Comparison of ENCODE assay signal across 31 cellular contexts in genomic region chr22:17978027-17978426, GRCh38.
"Had no signal": no experiment of that assay in that cellular context is flagged by ENCODE, and none has a peak within 500 bp of the region (broad histone marks: within the 10 kb centered on the region; RNA-seq: fewer than 3 reads in every experiment).

No MANE protein-coding gene starts in this region.

- H3K36me3 Mint-ChIP-seq: immature natural killer cell had no signal

- H3K27ac Mint-ChIP-seq: immature natural killer cell; mesothelial cell of epicardium; naive thymus-derived CD4-positive, alpha-beta T cell; natural killer cell treated with Interleukin-12 subunit alpha and Interleukin-12 subunit beta and Interleukin-15 and Interleukin-18, amount 100 ng/mL, for 72 hours; stimulated activated naive CD8-positive, alpha-beta T cell treated with anti-CD3 and anti-CD28 coated beads, Interleukin-15, Interleukin-2, amounts not matched to agents 100 ng/mL and 50 ng/mL, for 24 hours had no signal

- H3K27ac ChIP-seq: left lung, lower lobe of right lung, pancreas, prostate gland, skin epidermis, suprapubic skin, thoracic aorta, tibial artery, uterus had no signal

- H3K4me1 ChIP-seq: prostate gland had no signal

- FAIRE-seq: islet of Langerhans, kidney, pancreas had no signal

- H3K27me3 ChIP-seq: left lung, pancreas, suprapubic skin, tibial artery, uterus had no signal

- H3K9me3 Mint-ChIP-seq: immature natural killer cell; natural killer cell treated with Interleukin-12 subunit alpha and Interleukin-12 subunit beta and Interleukin-15 and Interleukin-18, amount 100 ng/mL, for 72 hours; stimulated activated naive CD8-positive, alpha-beta T cell treated with anti-CD3 and anti-CD28 coated beads, Interleukin-15, Interleukin-2, amounts not matched to agents 100 ng/mL and 50 ng/mL, for 24 hours had no signal

- ATAC-seq: left colon; left lung; lower lobe of right lung; naive thymus-derived CD4-positive, alpha-beta T cell; natural killer cell treated with Interleukin-12 subunit alpha and Interleukin-12 subunit beta and Interleukin-15 and Interleukin-18, amount 100 ng/mL, for 72 hours; pancreas; right cardiac atrium; sciatic nerve had no signal

- H3K36me3 ChIP-seq: left lung, lower lobe of right lung, pancreas, prostate gland, suprapubic skin, thoracic aorta, tibial artery, uterus had no signal

- H3K4me3 Mint-ChIP-seq: immature natural killer cell; mesothelial cell of epicardium; naive thymus-derived CD4-positive, alpha-beta T cell; natural killer cell treated with Interleukin-12 subunit alpha and Interleukin-12 subunit beta and Interleukin-15 and Interleukin-18, amount 100 ng/mL, for 72 hours; neural crest cell; stimulated activated naive CD8-positive, alpha-beta T cell treated with anti-CD3 and anti-CD28 coated beads, Interleukin-15, Interleukin-2, amounts not matched to agents 100 ng/mL and 50 ng/mL, for 24 hours had no signal

- H3K9me3 ChIP-seq: left lung, lower lobe of right lung, pancreas, prostate gland, suprapubic skin, thoracic aorta, tibial artery, uterus had no signal

- H3K4me3 ChIP-seq: left lung, lower lobe of right lung, pancreas, prostate gland, skin epidermis, suprapubic skin, thoracic aorta, tibial artery, uterus had no signal

- H3K27me3 Mint-ChIP-seq: natural killer cell treated with Interleukin-12 subunit alpha and Interleukin-12 subunit beta and Interleukin-15 and Interleukin-18, amount 100 ng/mL, for 72 hours; stimulated activated naive CD8-positive, alpha-beta T cell treated with anti-CD3 and anti-CD28 coated beads, Interleukin-15, Interleukin-2, amounts not matched to agents 100 ng/mL and 50 ng/mL, for 24 hours had no signal

- DNase-seq: hypothalamus; immature natural killer cell; kidney; left colon; left lung; lower lobe of right lung; mammary epithelial cell; mesendoderm; naive thymus-derived CD4-positive, alpha-beta T cell; nucleus accumbens; pancreas; posterior cingulate gyrus; retina; stimulated activated CD4-positive, alpha-beta T cell treated with anti-CD3 and anti-CD28 coated beads, Interleukin-12 subunit alpha, Interleukin-12 subunit beta, amount 100 ng/mL, for 4 hours; stimulated activated CD4-positive, alpha-beta T cell treated with anti-CD3 and anti-CD28 coated beads, Interleukin-15, amount 100 ng/mL, for 24 hours; stimulated activated CD4-positive, alpha-beta T cell treated with anti-CD3 and anti-CD28 coated beads, Interleukin-2, amount 100 ng/mL, for 24 hours; stimulated activated CD4-positive, alpha-beta T cell treated with anti-CD3 and anti-CD28 coated beads, Interleukin-4, amount 100 ng/mL, for 1 hour; stimulated activated naive CD4-positive, alpha-beta T cell; tibial artery; uterus had no signal
